Comparison of ENCODE assay signal across 1 cellular context in the genomic region with DNA sequence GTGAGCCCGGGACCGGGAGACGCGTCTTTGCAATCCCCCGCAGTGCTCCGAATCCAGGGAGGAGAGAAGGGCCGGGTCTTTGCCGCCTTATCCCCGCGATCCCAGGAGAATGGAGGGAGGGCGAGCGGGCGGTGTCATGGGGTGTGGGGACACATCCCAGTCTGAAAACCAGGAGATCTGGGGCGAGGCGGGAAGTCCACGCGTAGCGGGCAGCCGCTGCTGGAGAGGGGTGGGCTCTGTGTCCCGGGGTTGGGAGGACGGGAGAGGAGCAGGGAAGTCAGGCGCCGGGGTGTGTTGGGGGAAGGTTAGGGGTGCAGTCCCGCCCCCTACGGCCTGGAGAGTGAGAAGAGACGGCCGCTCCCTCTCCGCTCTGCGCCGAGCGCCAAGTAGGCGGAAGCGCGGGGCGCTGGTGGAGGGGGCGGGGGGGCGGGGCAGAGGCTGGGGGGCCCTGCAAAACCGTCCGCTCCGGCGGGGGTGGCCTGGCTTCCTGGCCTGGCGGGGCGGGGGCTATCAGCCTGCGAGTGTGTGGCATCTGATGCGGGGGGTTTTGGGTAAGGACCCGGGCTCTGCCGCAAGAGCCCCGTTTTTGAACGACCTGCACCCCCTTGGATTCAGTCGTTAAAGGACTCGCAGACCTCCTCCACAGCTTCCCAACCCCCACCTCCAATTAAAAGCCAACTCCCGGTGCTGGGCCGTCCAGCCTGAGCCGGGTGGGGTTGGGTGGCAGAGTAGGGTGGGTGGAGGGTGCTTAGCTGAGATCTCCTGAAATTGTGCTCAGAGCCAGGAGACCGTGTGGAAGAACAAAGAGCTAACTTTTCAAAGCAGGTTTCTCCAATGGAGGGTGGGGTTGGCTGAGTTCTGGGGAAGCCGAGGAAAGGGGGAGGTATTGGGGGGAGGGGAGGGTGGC.
A peak's percentile ranks its signal among the peaks of the same experiment; 100 is the strongest.
TF ChIP-seq lines count a peak whose summit lies in the region.

No MANE protein-coding gene starts in this region.

TF ChIP-seq in HepG2, 621 proteins besides CTCF, POLR2A, EP300 and RAD21 (continued from another document and continues in another):
- TF ChIP-seq PAXIP1 (CRISPR knock-in tag; conservative IDR thresholded peaks at IDR 0.05) = 0 out of 2 replicates have a peak, but pooled peaks have one; percentile 29
- TF ChIP-seq MEF2D (CRISPR knock-in tag; IDR thresholded peaks at IDR 0.05) = peak; percentile 79; the same call in 1 of the 2 replicates
- TF ChIP-seq ZNF510 (CRISPR knock-in tag; IDR thresholded peaks at IDR 0.05; ENCODE audit: low read depth) = 0 out of 2 replicates have a peak, but pooled peaks have one; percentile 81
- no peak for TF ChIP-seq NONO (IDR thresholded peaks at IDR 0.05)
- TF ChIP-seq NONO (CRISPR knock-in tag; conservative IDR thresholded peaks at IDR 0.05) = 0 out of 2 replicates have a peak, but pooled peaks have one; percentile 40
- TF ChIP-seq REPIN1 (CRISPR knock-in tag; IDR thresholded peaks at IDR 0.05; ENCODE audit: borderline replicate concordance, low read depth) = 0 out of 2 replicates have a peak, but pooled peaks have one; percentile 8
- TF ChIP-seq ZFP36 (IDR thresholded peaks at IDR 0.05; ENCODE audit: borderline replicate concordance, low read depth, low read length, partially characterized antibody) = no peak
- no peak for TF ChIP-seq ZZZ3 (CRISPR knock-in tag; IDR thresholded peaks at IDR 0.05; ENCODE audit: borderline replicate concordance)
- peak; percentile 53 for TF ChIP-seq XRCC5 (optimal IDR thresholded peaks at IDR 0.05; ENCODE audit: low read length)
- no peak for TF ChIP-seq RNF219 (CRISPR knock-in tag; IDR thresholded peaks at IDR 0.05)
- no peak for TF ChIP-seq ARNT (IDR thresholded peaks at IDR 0.05)
- no peak for TF ChIP-seq RBAK (CRISPR knock-in tag; IDR thresholded peaks at IDR 0.05)
- TF ChIP-seq ZNF296 (CRISPR knock-in tag; conservative IDR thresholded peaks at IDR 0.05) = 0 out of 2 replicates have a peak, but pooled peaks have one; percentile 43
- 0 out of 2 replicates have a peak, but pooled peaks have one; percentile 3 for TF ChIP-seq ZNF562 (CRISPR knock-in tag; IDR thresholded peaks at IDR 0.05; ENCODE audit: borderline replicate concordance)
- TF ChIP-seq, protein P1, sequence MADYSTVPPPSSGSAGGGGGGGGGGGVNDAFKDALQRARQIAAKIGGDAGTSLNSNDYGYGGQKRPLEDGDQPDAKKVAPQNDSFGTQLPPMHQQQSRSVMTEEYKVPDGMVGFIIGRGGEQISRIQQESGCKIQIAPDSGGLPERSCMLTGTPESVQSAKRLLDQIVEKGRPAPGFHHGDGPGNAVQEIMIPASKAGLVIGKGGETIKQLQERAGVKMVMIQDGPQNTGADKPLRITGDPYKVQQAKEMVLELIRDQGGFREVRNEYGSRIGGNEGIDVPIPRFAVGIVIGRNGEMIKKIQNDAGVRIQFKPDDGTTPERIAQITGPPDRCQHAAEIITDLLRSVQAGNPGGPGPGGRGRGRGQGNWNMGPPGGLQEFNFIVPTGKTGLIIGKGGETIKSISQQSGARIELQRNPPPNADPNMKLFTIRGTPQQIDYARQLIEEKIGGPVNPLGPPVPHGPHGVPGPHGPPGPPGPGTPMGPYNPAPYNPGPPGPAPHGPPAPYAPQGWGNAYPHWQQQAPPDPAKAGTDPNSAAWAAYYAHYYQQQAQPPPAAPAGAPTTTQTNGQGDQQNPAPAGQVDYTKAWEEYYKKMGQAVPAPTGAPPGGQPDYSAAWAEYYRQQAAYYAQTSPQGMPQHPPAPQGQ (CRISPR knock-in tag; IDR thresholded peaks at IDR 0.05; ENCODE audit: borderline replicate concordance) = no peak
- TF ChIP-seq PRMT3 (CRISPR knock-in tag; IDR thresholded peaks at IDR 0.05; ENCODE audit: borderline replicate concordance, low read depth) = no peak
- no peak for TF ChIP-seq KLF12 (CRISPR knock-in tag; IDR thresholded peaks at IDR 0.05; ENCODE audit: borderline replicate concordance)
- peak; percentile 41; the same call in 1 of the 2 replicates for TF ChIP-seq ZNF670 (CRISPR knock-in tag; IDR thresholded peaks at IDR 0.05; ENCODE audit: borderline replicate concordance)
- TF ChIP-seq ZSCAN5A (CRISPR knock-in tag; IDR thresholded peaks at IDR 0.05; ENCODE audit: borderline replicate concordance) = 0 out of 2 replicates have a peak, but pooled peaks have one; percentile 45
- TF ChIP-seq YEATS2 (CRISPR knock-in tag; IDR thresholded peaks at IDR 0.05; ENCODE audit: borderline replicate concordance) = no peak
- peak; percentile 89; the same call in 1 of the 2 replicates for TF ChIP-seq ZNF354B (CRISPR knock-in tag; IDR thresholded peaks at IDR 0.05)
- TF ChIP-seq, protein P2, sequence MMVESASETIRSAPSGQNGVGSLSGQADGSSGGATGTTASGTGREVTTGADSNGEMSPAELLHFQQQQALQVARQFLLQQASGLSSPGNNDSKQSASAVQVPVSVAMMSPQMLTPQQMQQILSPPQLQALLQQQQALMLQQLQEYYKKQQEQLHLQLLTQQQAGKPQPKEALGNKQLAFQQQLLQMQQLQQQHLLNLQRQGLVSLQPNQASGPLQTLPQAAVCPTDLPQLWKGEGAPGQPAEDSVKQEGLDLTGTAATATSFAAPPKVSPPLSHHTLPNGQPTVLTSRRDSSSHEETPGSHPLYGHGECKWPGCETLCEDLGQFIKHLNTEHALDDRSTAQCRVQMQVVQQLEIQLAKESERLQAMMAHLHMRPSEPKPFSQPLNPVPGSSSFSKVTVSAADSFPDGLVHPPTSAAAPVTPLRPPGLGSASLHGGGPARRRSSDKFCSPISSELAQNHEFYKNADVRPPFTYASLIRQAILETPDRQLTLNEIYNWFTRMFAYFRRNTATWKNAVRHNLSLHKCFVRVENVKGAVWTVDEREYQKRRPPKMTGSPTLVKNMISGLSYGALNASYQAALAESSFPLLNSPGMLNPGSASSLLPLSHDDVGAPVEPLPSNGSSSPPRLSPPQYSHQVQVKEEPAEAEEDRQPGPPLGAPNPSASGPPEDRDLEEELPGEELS (CRISPR knock-in tag; IDR thresholded peaks at IDR 0.05) = no peak
- TF ChIP-seq SKI (IDR thresholded peaks at IDR 0.05; ENCODE audit: partially characterized antibody) = peak; percentile 6
- TF ChIP-seq ZNF569 (CRISPR knock-in tag; IDR thresholded peaks at IDR 0.05; ENCODE audit: borderline replicate concordance) = peak; percentile 68; the same call in 1 of the 2 replicates
- TF ChIP-seq ZNF776 (CRISPR knock-in tag; IDR thresholded peaks at IDR 0.05) = no peak; the same call in 1 of the 2 replicates
- 0 out of 2 replicates have a peak, but pooled peaks have one; percentile 0 for TF ChIP-seq SAFB2 (CRISPR knock-in tag; IDR thresholded peaks at IDR 0.05; ENCODE audit: borderline replicate concordance, low read depth)
- TF ChIP-seq ATM (IDR thresholded peaks at IDR 0.05; ENCODE audit: borderline replicate concordance) = no peak
- peak; percentile 14; the same call in 1 of the 2 replicates for TF ChIP-seq ZFP37 (CRISPR knock-in tag; IDR thresholded peaks at IDR 0.05; ENCODE audit: borderline replicate concordance)
- TF ChIP-seq TAF15 (IDR thresholded peaks at IDR 0.05; ENCODE audit: low read depth, low read length, poor library complexity, severe bottlenecking) = no peak
- TF ChIP-seq ADNP (CRISPR knock-in tag; IDR thresholded peaks at IDR 0.05) = no peak
- TF ChIP-seq GFI1 (CRISPR knock-in tag; IDR thresholded peaks at IDR 0.05; ENCODE audit: borderline replicate concordance) = 0 out of 2 replicates have a peak, but pooled peaks have one; percentile 14
- TF ChIP-seq KDM6A (CRISPR knock-in tag; IDR thresholded peaks at IDR 0.05; ENCODE audit: low read depth) = no peak
- TF ChIP-seq TGIF2 (CRISPR knock-in tag; IDR thresholded peaks at IDR 0.05) = peak; percentile 33; the same call in 1 of the 2 replicates
- TF ChIP-seq POLR2G (IDR thresholded peaks at IDR 0.05; ENCODE audit: low read depth, low read length) = no peak
- peak; percentile 67; the same call in 1 of the 2 replicates for TF ChIP-seq SNAPC2 (CRISPR knock-in tag; IDR thresholded peaks at IDR 0.05)
- no peak for TF ChIP-seq REL (CRISPR knock-in tag; conservative IDR thresholded peaks at IDR 0.05)
- TF ChIP-seq HMG20B (CRISPR knock-in tag; conservative IDR thresholded peaks at IDR 0.05) = no peak
- 0 out of 2 replicates have a peak, but pooled peaks have one; percentile 23 for TF ChIP-seq TIGD3 (CRISPR knock-in tag; IDR thresholded peaks at IDR 0.05; ENCODE audit: borderline replicate concordance)
- TF ChIP-seq ZNF547 (CRISPR knock-in tag; IDR thresholded peaks at IDR 0.05) = peak; percentile 37; the same call in 1 of the 2 replicates
- TF ChIP-seq ATRX (CRISPR knock-in tag; IDR thresholded peaks at IDR 0.05; ENCODE audit: borderline replicate concordance) = no peak
- 0 out of 2 replicates have a peak, but pooled peaks have one; percentile 4 for TF ChIP-seq ZMYM3 (CRISPR knock-in tag; IDR thresholded peaks at IDR 0.05)
- no peak for TF ChIP-seq ZNF780A (CRISPR knock-in tag; IDR thresholded peaks at IDR 0.05)
- TF ChIP-seq STAT6 (CRISPR knock-in tag; IDR thresholded peaks at IDR 0.05; ENCODE audit: borderline replicate concordance) = no peak
- TF ChIP-seq ZKSCAN1 (IDR thresholded peaks at IDR 0.05; ENCODE audit: low read length) = no peak
